Comparison of ENCODE assay signal across 14 cellular contexts in the genomic region with DNA sequence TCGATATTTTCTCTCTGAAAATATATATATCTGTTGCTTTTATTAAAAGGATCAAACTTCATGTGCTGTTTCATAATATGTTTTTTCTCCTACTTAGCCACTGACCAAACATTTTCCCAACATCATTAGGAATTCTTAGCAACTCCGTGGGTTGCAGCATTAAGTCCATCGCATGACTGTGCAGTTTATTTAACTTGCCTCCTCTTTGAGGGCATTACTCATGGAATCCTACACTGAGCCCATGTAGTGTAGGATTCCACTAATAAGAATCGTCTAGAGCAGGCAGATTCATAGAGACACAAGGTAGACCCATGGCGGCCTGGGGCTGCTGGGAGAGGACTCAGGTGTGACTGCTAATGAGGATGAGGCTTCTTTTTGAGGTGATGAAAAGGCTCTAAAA.
A peak's percentile ranks its signal among the peaks of the same experiment; 100 is the strongest.
DNase-seq lines count a peak whose midpoint lies in the region; ATAC-seq and TF ChIP-seq lines count a peak whose summit lies in the region.
"Had no signal": no experiment of that assay in that cellular context is flagged by ENCODE, and none has a peak within 500 bp of the region (broad histone marks: within the 10 kb centered on the region; RNA-seq: fewer than 3 reads in every experiment).

No MANE protein-coding gene starts in this region.

- H3K4me3 ChIP-seq in AG10803 (ENCODE audit: low read length): no peak overlapping the region
- no peak overlapping the region for H3K4me3 ChIP-seq in astrocyte of the spinal cord (ENCODE audit: low read depth, low read length)
- H3K4me3 ChIP-seq: left lung had no signal

- DNase-seq in AG10803 (ENCODE audit: low read depth) (peak; percentile 66), GM04503 (ENCODE audit: low read depth) (peak; percentile 40), astrocyte of the spinal cord (ENCODE audit: low read depth, low spot score) (peak; percentile 80), kidney glomerular epithelial cell (lab: John Stamatoyannopoulos, UW) (peak; percentile 17), NCI-H1694 treated with DMSO at 0.1 percent for 48 hours (lab: John Stamatoyannopoulos, UW) (no peak), OCI-M2 (lab: John Stamatoyannopoulos, UW; ENCODE audit: unreplicated experiment) (no peak)
- DNase-seq: aorta; effector memory CD8-positive, alpha-beta T cell; KBM-7; left lung; NCI-H187 treated with DMSO at 0.1 percent for 48 hours; SHP77 had no signal

- in situ Hi-C loops in astrocyte of the spinal cord (cut with HindIII; ENCODE audit: low sequenced_read_pairs): no loop called here

- ATAC-seq in HG03354 (IDR thresholded peaks at IDR 0.05; ENCODE audit: poor library complexity, severe bottlenecking, unreplicated experiment) (no peak), GM21367 (IDR thresholded peaks at IDR 0.05; ENCODE audit: unreplicated experiment) (no peak)
- ATAC-seq: effector memory CD8-positive, alpha-beta T cell; left lung had no signal

- TF ChIP-seq CTCF in AG10803 (conservative IDR thresholded peaks at IDR 0.05; ENCODE audit: low read length): no peak
- no peak for TF ChIP-seq CTCF in astrocyte of the spinal cord (IDR thresholded peaks at IDR 0.05; ENCODE audit: low read depth, low read length)

Comparison
In these comparisons a context has a peak if more than half of its experiments do, and no peak if none do; other contexts are left out.
1. DNase-seq: peak in AG10803 (single experiment), GM04503 (single experiment), astrocyte of the spinal cord (single experiment) and kidney glomerular epithelial cell (single experiment); none in NCI-H1694 treated with DMSO at 0.1 percent for 48 hours (single experiment) and OCI-M2 (single experiment).